Comparison of ENCODE assay signal across 1 cellular context in genomic region chr21:44653123-44653522, GRCh38.
A peak's percentile ranks its signal among the peaks of the same experiment; 100 is the strongest.
TF ChIP-seq lines count a peak whose summit lies in the region.

No MANE protein-coding gene starts in this region.

TF ChIP-seq in H1, 55 proteins besides CTCF, POLR2A, EP300 and RAD21:
- TF ChIP-seq CBX8 (IDR thresholded peaks at IDR 0.05; ENCODE audit: borderline replicate concordance, low read depth, low read length) (no peak), RFX5 (IDR thresholded peaks at IDR 0.05; ENCODE audit: borderline replicate concordance, low read depth, low read length) (no peak), CBX5 (IDR thresholded peaks at IDR 0.05; ENCODE audit: low read depth, low read length) (no peak), JUN (IDR thresholded peaks at IDR 0.05; ENCODE audit: low read depth, low read length) (no peak), MAFK (IDR thresholded peaks at IDR 0.05; ENCODE audit: low read depth, low read length) (no peak), CEBPB (IDR thresholded peaks at IDR 0.05; ENCODE audit: low read depth, low read length) (no peak), RXRA (IDR thresholded peaks at IDR 0.05; ENCODE audit: insufficient read depth, low read depth, low read length) (no peak), RBBP5 (IDR thresholded peaks at IDR 0.05; ENCODE audit: borderline replicate concordance, low read depth, low read length) (no peak), E2F6 (IDR thresholded peaks at IDR 0.05) (peak; percentile 96), SP1 (IDR thresholded peaks at IDR 0.05; ENCODE audit: low read depth, low read length) (peak; percentile 56; the same call in 1 of the 2 replicates), BACH1 (IDR thresholded peaks at IDR 0.05; ENCODE audit: low read length) (no peak), FOSL1 (IDR thresholded peaks at IDR 0.05; ENCODE audit: insufficient read depth, low read depth, low read length) (no peak)
- TF ChIP-seq, protein P1, sequence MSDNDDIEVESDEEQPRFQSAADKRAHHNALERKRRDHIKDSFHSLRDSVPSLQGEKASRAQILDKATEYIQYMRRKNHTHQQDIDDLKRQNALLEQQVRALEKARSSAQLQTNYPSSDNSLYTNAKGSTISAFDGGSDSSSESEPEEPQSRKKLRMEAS (IDR thresholded peaks at IDR 0.05) = peak; percentile 90
